In the genomic region with DNA sequence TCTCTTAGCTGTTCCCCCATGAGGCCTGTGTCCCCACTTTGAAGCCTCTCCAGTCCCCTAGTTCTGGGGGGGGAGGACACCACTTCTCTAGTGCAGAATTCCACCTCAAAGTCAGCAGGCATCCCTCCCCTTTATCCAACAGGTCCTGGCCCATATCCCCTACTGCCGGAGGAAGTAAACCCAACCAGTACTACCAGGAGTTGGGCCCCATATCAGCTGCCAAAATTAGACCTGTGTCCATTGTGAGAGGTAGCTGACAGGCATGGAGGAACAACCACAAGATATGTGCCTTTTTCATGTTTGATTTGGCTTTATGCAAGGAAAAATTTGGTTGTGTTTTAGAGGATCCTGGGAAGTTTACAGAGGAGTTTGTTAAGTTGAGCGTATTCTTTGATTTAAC, we compare ENCODE assay signal across 39 cellular contexts.
"Had no signal": no experiment of that assay in that cellular context is flagged by ENCODE, and none has a peak within 500 bp of the region (broad histone marks: within the 10 kb centered on the region; RNA-seq: fewer than 3 reads in every experiment).

No MANE protein-coding gene starts in this region.

- H3K9me3 ChIP-seq: adrenal gland, ascending aorta, body of pancreas, breast epithelium had no signal

- H3K4me1 ChIP-seq: body of pancreas, breast epithelium had no signal

- H3K27ac ChIP-seq: adrenal gland, ascending aorta, body of pancreas, brain microvascular endothelial cell, breast epithelium, cardiac muscle cell had no signal

- H3K27me3 Mint-ChIP-seq: activated naive CD4-positive, alpha-beta T cell treated with anti-CD3 and anti-CD28 coated beads, Interleukin-2, amount 50 U/mL, for 24 hours; activated naive CD8-positive, alpha-beta T cell treated with anti-CD3 and anti-CD28 coated beads for 36 hours had no signal

- H3K27me3 ChIP-seq: adrenal gland, ascending aorta, body of pancreas, brain microvascular endothelial cell, breast epithelium, cardiac muscle cell had no signal

- H3K36me3 ChIP-seq: adrenal gland, ascending aorta, brain microvascular endothelial cell, breast epithelium, cardiac muscle cell had no signal

- H3K4me3 ChIP-seq: adrenal gland, ascending aorta, body of pancreas, breast epithelium, cardiac muscle cell had no signal

- H3K9me3 Mint-ChIP-seq: activated naive CD4-positive, alpha-beta T cell treated with anti-CD3 and anti-CD28 coated beads for 36 hours; activated naive CD4-positive, alpha-beta T cell treated with anti-CD3 and anti-CD28 coated beads, Interleukin-2, amount 10 ng/mL, durations not matched to agents 7 days and 5 days; activated naive CD4-positive, alpha-beta T cell treated with anti-CD3 and anti-CD28 coated beads, Interleukin-2, amount 50 U/mL, for 24 hours; activated naive CD4-positive, alpha-beta T cell treated with anti-CD3 and anti-CD28 coated beads, Interleukin-2, amount 50 U/mL, for 72 hours; activated naive CD8-positive, alpha-beta T cell treated with anti-CD3 and anti-CD28 coated beads for 36 hours; activated naive CD8-positive, alpha-beta T cell treated with anti-CD3 and anti-CD28 coated beads, Interleukin-2, amount 10 ng/mL, durations not matched to agents 7 days and 5 days; activated naive CD8-positive, alpha-beta T cell treated with anti-CD3 and anti-CD28 coated beads, Interleukin-2, amount 50 U/mL, for 24 hours; activated T-cell treated with anti-CD3 and anti-CD28 coated beads, Interleukin-2, amount 50 U/mL, for 24 hours; activated T-cell treated with anti-CD3 and anti-CD28 coated beads, Interleukin-2, amount 50 U/mL, for 4 hours; activated T-cell treated with anti-CD3 and anti-CD28 coated beads, Interleukin-2, amount 50 U/mL, for 72 hours; activated T-helper 1 cell treated with anti-CD3 and anti-CD28 coated beads, Interleukin-12 subunit alpha, Interleukin-12 subunit beta, Interleukin-2, Interleukin-4 antibody, amounts not matched to agents 30 ng/mL and 10 ng/mL and 1 ng/mL, durations not matched to agents 14 hours and 24 hours and 36 hours; activated T-helper 17 cell treated with anti-CD3 and anti-CD28 coated beads, Interleukin-2, amount 50 U/mL, for 72 hours; activated T-helper 2 cell treated with anti-CD3 and anti-CD28 coated beads, Interferon-gamma antibody, Interleukin-2, Interleukin-4, amounts not matched to agents 10 μg/mL and 5 μg/mL and 100 μg/mL, durations not matched to agents 14 hours and 24 hours and 36 hours; brain; central memory CD8-positive, alpha-beta T cell had no signal

- H3K27ac Mint-ChIP-seq: activated naive CD4-positive, alpha-beta T cell treated with anti-CD3 and anti-CD28 coated beads for 36 hours; activated naive CD4-positive, alpha-beta T cell treated with anti-CD3 and anti-CD28 coated beads, Interleukin-2, amount 10 ng/mL, durations not matched to agents 7 days and 5 days; activated naive CD4-positive, alpha-beta T cell treated with anti-CD3 and anti-CD28 coated beads, Interleukin-2, amount 50 U/mL, for 24 hours; activated naive CD4-positive, alpha-beta T cell treated with anti-CD3 and anti-CD28 coated beads, Interleukin-2, amount 50 U/mL, for 72 hours; activated naive CD8-positive, alpha-beta T cell; activated naive CD8-positive, alpha-beta T cell treated with anti-CD3 and anti-CD28 coated beads for 36 hours; activated naive CD8-positive, alpha-beta T cell treated with anti-CD3 and anti-CD28 coated beads, Interleukin-2, amount 10 ng/mL, durations not matched to agents 7 days and 5 days; activated naive CD8-positive, alpha-beta T cell treated with anti-CD3 and anti-CD28 coated beads, Interleukin-2, amount 50 U/mL, for 24 hours; activated T-cell treated with anti-CD3 and anti-CD28 coated beads, Interleukin-2, amount 50 U/mL, for 24 hours; activated T-cell treated with anti-CD3 and anti-CD28 coated beads, Interleukin-2, amount 50 U/mL, for 72 hours; activated T-helper 1 cell treated with anti-CD3 and anti-CD28 coated beads, Interleukin-12 subunit alpha, Interleukin-12 subunit beta, Interleukin-2, Interleukin-4 antibody, amounts not matched to agents 30 ng/mL and 10 ng/mL and 1 ng/mL, durations not matched to agents 14 hours and 24 hours and 36 hours; activated T-helper 17 cell treated with anti-CD3 and anti-CD28 coated beads, Interleukin-2, amount 50 U/mL, for 72 hours; activated T-helper 2 cell treated with anti-CD3 and anti-CD28 coated beads, Interferon-gamma antibody, Interleukin-2, Interleukin-4, amounts not matched to agents 10 μg/mL and 5 μg/mL and 100 μg/mL, durations not matched to agents 14 hours and 24 hours and 36 hours; brain had no signal

- H3K36me3 Mint-ChIP-seq: activated naive CD4-positive, alpha-beta T cell treated with anti-CD3 and anti-CD28 coated beads, Interleukin-2, amount 10 ng/mL, durations not matched to agents 7 days and 5 days; activated naive CD4-positive, alpha-beta T cell treated with anti-CD3 and anti-CD28 coated beads, Interleukin-2, amount 50 U/mL, for 24 hours; activated naive CD4-positive, alpha-beta T cell treated with anti-CD3 and anti-CD28 coated beads, Interleukin-2, amount 50 U/mL, for 72 hours; activated naive CD8-positive, alpha-beta T cell treated with anti-CD3 and anti-CD28 coated beads for 36 hours; activated naive CD8-positive, alpha-beta T cell treated with anti-CD3 and anti-CD28 coated beads, Interleukin-2, amount 10 ng/mL, durations not matched to agents 7 days and 5 days; brain had no signal

- FAIRE-seq: bronchial epithelial cell had no signal

- H3K4me3 Mint-ChIP-seq: activated naive CD4-positive, alpha-beta T cell treated with anti-CD3 and anti-CD28 coated beads for 36 hours; activated naive CD4-positive, alpha-beta T cell treated with anti-CD3 and anti-CD28 coated beads, Interleukin-2, amount 10 ng/mL, durations not matched to agents 7 days and 5 days; activated naive CD4-positive, alpha-beta T cell treated with anti-CD3 and anti-CD28 coated beads, Interleukin-2, amount 50 U/mL, for 24 hours; activated naive CD8-positive, alpha-beta T cell; activated naive CD8-positive, alpha-beta T cell treated with anti-CD3 and anti-CD28 coated beads for 36 hours; activated naive CD8-positive, alpha-beta T cell treated with anti-CD3 and anti-CD28 coated beads, Interleukin-2, amount 10 ng/mL, durations not matched to agents 7 days and 5 days; activated naive CD8-positive, alpha-beta T cell treated with anti-CD3 and anti-CD28 coated beads, Interleukin-2, amount 50 U/mL, for 24 hours; activated T-cell treated with anti-CD3 and anti-CD28 coated beads, Interleukin-2, amount 50 U/mL, for 24 hours; activated T-cell treated with anti-CD3 and anti-CD28 coated beads, Interleukin-2, amount 50 U/mL, for 4 hours; activated T-cell treated with anti-CD3 and anti-CD28 coated beads, Interleukin-2, amount 50 U/mL, for 72 hours; activated T-helper 1 cell treated with anti-CD3 and anti-CD28 coated beads, Interleukin-12 subunit alpha, Interleukin-12 subunit beta, Interleukin-2, Interleukin-4 antibody, amounts not matched to agents 30 ng/mL and 10 ng/mL and 1 ng/mL, durations not matched to agents 14 hours and 24 hours and 36 hours; activated T-helper 17 cell treated with anti-CD3 and anti-CD28 coated beads, Interleukin-2, amount 50 U/mL, for 72 hours; brain; central memory CD8-positive, alpha-beta T cell had no signal

- H3K4me1 Mint-ChIP-seq: activated naive CD8-positive, alpha-beta T cell treated with anti-CD3 and anti-CD28 coated beads, Interleukin-2, amount 10 ng/mL, durations not matched to agents 7 days and 5 days; activated T-helper 17 cell treated with anti-CD3 and anti-CD28 coated beads, Interleukin-2, amount 50 U/mL, for 72 hours; central memory CD8-positive, alpha-beta T cell had no signal

- DNase-seq: activated effector memory CD4-positive, alpha-beta T cell treated with anti-CD3 and anti-CD28 coated beads, Interleukin-2, amount 50 U/mL, for 16 hours; activated effector memory CD4-positive, alpha-beta T cell treated with Interleukin-2 at 50 U/mL for 16 hours; activated gamma-delta T cell; activated gamma-delta T cell treated with Interleukin-2 at 50 U/mL for 16 hours; activated naive CD4-positive, alpha-beta T cell; activated naive CD4-positive, alpha-beta T cell treated with anti-CD3 and anti-CD28 coated beads for 36 hours; activated naive CD4-positive, alpha-beta T cell treated with anti-CD3 and anti-CD28 coated beads, Interleukin-2, amount 10 ng/mL, durations not matched to agents 7 days and 5 days; activated naive CD4-positive, alpha-beta T cell treated with anti-CD3 and anti-CD28 coated beads, Interleukin-2, amount 50 U/mL, for 16 hours; activated naive CD4-positive, alpha-beta T cell treated with Interleukin-2 at 50 U/mL for 16 hours; activated naive CD8-positive, alpha-beta T cell treated with anti-CD3 and anti-CD28 coated beads for 36 hours; activated naive CD8-positive, alpha-beta T cell treated with anti-CD3 and anti-CD28 coated beads, Interleukin-2, amount 10 ng/mL, durations not matched to agents 7 days and 5 days; activated naive CD8-positive, alpha-beta T cell treated with anti-CD3 and anti-CD28 coated beads, Interleukin-2, amount 50 U/mL, for 24 hours; activated T-cell treated with anti-CD3 and anti-CD28 coated beads, Interleukin-2, amount 50 U/mL, for 1 hour; activated T-cell treated with anti-CD3 and anti-CD28 coated beads, Interleukin-2, amount 50 U/mL, for 24 hours; activated T-cell treated with anti-CD3 and anti-CD28 coated beads, Interleukin-2, amount 50 U/mL, for 4 hours; activated T-cell treated with anti-CD3 and anti-CD28 coated beads, Interleukin-2, amount 50 U/mL, for 48 hours; activated T-cell treated with anti-CD3 and anti-CD28 coated beads, Interleukin-2, amount 50 U/mL, for 72 hours; amniotic stem cell; amygdala; anterior cingulate cortex; aorta; body of pancreas; brain microvascular endothelial cell; caudate nucleus; central memory CD4-positive, alpha-beta T cell; cerebellar nuclear complex had no signal

- ATAC-seq: activated naive CD4-positive, alpha-beta T cell treated with anti-CD3 and anti-CD28 coated beads, Interleukin-2, amount 50 U/mL, for 72 hours; activated naive CD8-positive, alpha-beta T cell treated with anti-CD3 and anti-CD28 coated beads, Interleukin-2, amount 50 U/mL, for 24 hours; activated T-cell treated with anti-CD3 and anti-CD28 coated beads, Interleukin-2, amount 50 U/mL, for 4 hours; activated T-cell treated with anti-CD3 and anti-CD28 coated beads, Interleukin-2, amount 50 U/mL, for 72 hours; activated T-helper 17 cell treated with anti-CD3 and anti-CD28 coated beads, Interleukin-2, amount 50 U/mL, for 72 hours; body of pancreas had no signal
